In genomic region chr4:155675709-155676429, GRCh38 we compare ENCODE assay signal across 9 cellular contexts. TPM values are rescaled to one million over a fixed set of nuclear protein-coding genes. Genes with fewer than 3 reads are reported as not detected.
DNase-seq lines count a peak whose midpoint lies in the region; ATAC-seq and TF ChIP-seq lines count a peak whose summit lies in the region.
"Had no signal": no experiment of that assay in that cellular context is flagged by ENCODE, and none has a peak within 500 bp of the region (broad histone marks: within the 10 kb centered on the region; RNA-seq: fewer than 3 reads in every experiment).

No MANE protein-coding gene starts in this region.

- H3K36me3 ChIP-seq in left ventricle myocardium inferior (no peaks in the 10 kb centered on the region), aorta (ENCODE audit: control insufficient read depth in 1 of 2, insufficient read depth in 2 of 2, low read length in 1 of 2) (no peaks in the 10 kb centered on the region), osteoblast (ENCODE audit: insufficient read depth, low read length) (no peaks in the 10 kb centered on the region)

- ATAC-seq in Right ventricle myocardium inferior, result peak; percentile 42
- ATAC-seq in aorta (ENCODE audit: low FRiP score), result peak; percentile 12
- ATAC-seq: A549 had no signal

- intact Hi-C loops in Right ventricle myocardium inferior (cut with DNase I), result no loop called here
- intact Hi-C loops in cardiac septum (cut with DNase I), result no loop called here
- intact Hi-C loops in left ventricle myocardium inferior (cut with micrococcal nuclease), result no loop called here
- intact Hi-C loops in aorta (cut with DNase I), result no loop called here

- H4K20me1 ChIP-seq in osteoblast (ENCODE audit: insufficient read depth, low read length), result no peaks in the 10 kb centered on the region

- H3K27ac ChIP-seq in left ventricle myocardium inferior (replicated peaks) (peak overlapping the region; percentile 97), aorta (ENCODE audit: low read depth in 1 of 2, low read length in 2 of 2) (peak overlapping the region; percentile 4 to 28), osteoblast (ENCODE audit: low read depth, low read length) (no peak overlapping the region)
- H3K27ac ChIP-seq: A549 had no signal

- no peak overlapping the region for H2AFZ ChIP-seq in osteoblast (ENCODE audit: low read length)

- H3K9me3 ChIP-seq in left ventricle myocardium inferior (replicated peaks) (no peaks in the 10 kb centered on the region), aorta (ENCODE audit: control insufficient read depth, low read length) (no peaks in the 10 kb centered on the region), osteoblast (ENCODE audit: low read depth, low read length) (no peaks in the 10 kb centered on the region)
- H3K9me3 ChIP-seq: A549 had no signal

- H3K4me1 ChIP-seq in left ventricle myocardium inferior (peaks cover 94% of the 10 kb centered on the region), aorta (ENCODE audit: control insufficient read depth in 1 of 2, insufficient read depth in 2 of 2, low read length in 2 of 2) (peaks cover 2 to 6% of the 10 kb centered on the region in 2 donors), osteoblast (ENCODE audit: insufficient read depth, low read length) (no peaks in the 10 kb centered on the region)
- H3K4me1 ChIP-seq: A549 had no signal

- no peak for TF ChIP-seq CTCF in left ventricle myocardium inferior (IDR thresholded peaks at IDR 0.05; ENCODE audit: borderline replicate concordance)
- TF ChIP-seq CTCF in osteoblast (IDR thresholded peaks at IDR 0.05; ENCODE audit: extremely low read depth, low read depth, low read length), result no peak

- H3K79me2 ChIP-seq in osteoblast (ENCODE audit: insufficient read depth, low read length), result no peaks in the 10 kb centered on the region

- H3K4me3 ChIP-seq in left ventricle myocardium inferior (peak overlapping the region; percentile 48), aorta (ENCODE audit: low read length in 2 of 2) (peak overlapping the region; percentile 20 to 38), osteoblast (ENCODE audit: insufficient read depth, low read length) (no peak overlapping the region)
- H3K4me3 ChIP-seq: A549 had no signal

- no peaks in the 10 kb centered on the region for H3K27me3 ChIP-seq in left ventricle myocardium inferior (ENCODE audit: low read depth)
- H3K27me3 ChIP-seq in aorta (ENCODE audit: control insufficient read depth in 1 of 2, insufficient read depth in 2 of 2, low read length in 1 of 2), result no peaks in the 10 kb centered on the region
- no peaks in the 10 kb centered on the region for H3K27me3 ChIP-seq in osteoblast (ENCODE audit: insufficient read depth, low read length)

- DNase-seq in Right ventricle myocardium inferior (ENCODE audit: missing footprints) (no peak), cardiac septum (ENCODE audit: low spot score) (no peak), LoVo (ENCODE audit: low spot score) (peak; percentile 20), left ventricle myocardium inferior (no peak), aorta (no peak), NCI-H1105 treated with DMSO at 0.1 percent for 48 hours (lab: John Stamatoyannopoulos, UW) (no peak), osteoblast (ENCODE audit: insufficient read length, low spot score, missing footprints) (no peak), occipital lobe (lab: John Stamatoyannopoulos, UW) (no peak)

- no peak overlapping the region for H3K4me2 ChIP-seq in osteoblast (ENCODE audit: insufficient read depth, low read length)
- H3K4me2 ChIP-seq: A549 had no signal

- 8 to 9% methylated on average over 2 of the region's 2 CpGs for WGBS in aorta, 2 donors

RNA-seq across cellular contexts. Expression of gene GUCY1A1, which starts 9.2 kb away (rescaled TPM):
- 88.4 TPM for total RNA-seq in Right ventricle myocardium inferior
- total RNA-seq in cardiac septum, result 40.5 TPM
- total RNA-seq in left ventricle myocardium inferior, result 43.0 TPM
- 10 to 100 TPM; 74.0 to 81.9 TPM for total RNA-seq in aorta
- 10 to 100 TPM; 20.2 to 62.5 TPM for polyA plus RNA-seq in aorta
- total RNA-seq in osteoblast, result 0.29 TPM in 1 of 2 replicates, not detected in the other
- total RNA-seq in occipital lobe, result 136 TPM
- polyA plus RNA-seq: A549 had no signal

Comparison
In these comparisons a context has a peak if more than half of its experiments do, and no peak if none do; other contexts are left out.
1. RNA of gene GUCY1A1, which starts 9.2 kb away (total RNA-seq): 136 TPM in occipital lobe (single experiment), 88.4 TPM in Right ventricle myocardium inferior (single experiment), 74.0 to 81.9 TPM in aorta, 43.0 TPM in left ventricle myocardium inferior (single experiment) and 40.5 TPM in cardiac septum (single experiment); 0.29 TPM in osteoblast; every median in the first group is over 10 times any median in the second.